In the genomic region with DNA sequence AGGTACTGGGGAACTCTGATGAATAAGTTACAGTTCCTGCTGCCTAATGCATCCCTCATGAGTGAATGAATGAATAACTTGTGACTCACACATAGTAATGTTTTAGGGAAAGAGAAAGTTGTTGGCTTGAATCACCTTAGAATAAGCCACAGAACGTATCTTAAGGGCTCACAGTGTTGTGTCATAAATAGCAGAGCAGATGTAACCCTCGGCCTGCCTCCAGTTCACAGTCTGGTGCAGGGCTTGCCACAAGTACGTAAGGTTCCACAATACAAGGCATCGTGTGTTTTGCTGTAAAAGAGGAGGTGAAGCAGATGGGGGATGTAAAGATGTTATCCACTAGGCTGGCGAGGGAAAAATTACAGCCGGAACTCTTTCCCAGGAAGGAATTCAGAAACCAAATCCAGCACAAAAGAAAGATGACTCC, we compare ENCODE assay signal across 10 cellular contexts.
A peak's percentile ranks its signal among the peaks of the same experiment; 100 is the strongest.
DNase-seq lines count a peak whose midpoint lies in the region; ATAC-seq and TF ChIP-seq lines count a peak whose summit lies in the region.
"Had no signal": no experiment of that assay in that cellular context is flagged by ENCODE, and none has a peak within 500 bp of the region (broad histone marks: within the 10 kb centered on the region; RNA-seq: fewer than 3 reads in every experiment).

No MANE protein-coding gene starts in this region.

- H3K27ac Mint-ChIP-seq in H9: no peak overlapping the region; a peak in 1 of 7 replicates
- H3K27ac Mint-ChIP-seq: stimulated activated naive CD8-positive, alpha-beta T cell treated with anti-CD3 and anti-CD28 coated beads, Interleukin-15, Interleukin-2, amounts not matched to agents 100 ng/mL and 50 ng/mL, for 24 hours had no signal

- no peaks in the 10 kb centered on the region for H3K9me3 ChIP-seq in H9 (ENCODE audit: control insufficient read depth, low read depth, low read length)

- DNase-seq in NCI-H226 (peak; percentile 96), fibroblast of gingiva (ENCODE audit: low read depth) (peak; percentile 94), sciatic nerve (ENCODE audit: low spot score) (no peak), H9 (no peak), NCI-H1048 (lab: John Stamatoyannopoulos, UW) (no peak)
- DNase-seq: midbrain had no signal

- H2AK5ac ChIP-seq in H9 (ENCODE audit: insufficient read length, low read length): no peak overlapping the region

- no peak for TF ChIP-seq CTCF in H9 (conservative IDR thresholded peaks at IDR 0.05)

- H3K14ac ChIP-seq in H9 (ENCODE audit: insufficient read depth, low read length): no peak overlapping the region

- H2BK120ac ChIP-seq in H9 (ENCODE audit: low read depth, low read length, poor library complexity, severe bottlenecking): no peak overlapping the region

- H4K91ac ChIP-seq in H9 (ENCODE audit: insufficient read length, low read depth, low read length): no peak overlapping the region

- no peak overlapping the region for H3K23ac ChIP-seq in H9 (ENCODE audit: insufficient read length, low read depth, low read length)

- H4K5ac ChIP-seq in H9 (ENCODE audit: insufficient read length, low read depth, low read length): no peak overlapping the region

- no peaks in the 10 kb centered on the region for H3K36me3 Mint-ChIP-seq in H9 (ENCODE audit: insufficient read depth in 1 of 3, low read depth in 3 of 3)

- H3K27me3 ChIP-seq in H9 (ENCODE audit: insufficient read depth, low read length): no peaks in the 10 kb centered on the region

- H3K56ac ChIP-seq in H9 (ENCODE audit: insufficient read length, low read depth, low read length): no peak overlapping the region

- no peak overlapping the region for H3K4ac ChIP-seq in H9 (ENCODE audit: low read depth, low read length)

- H3K27me3 Mint-ChIP-seq in H9 (ENCODE audit: low read depth): no peaks in the 10 kb centered on the region
- H3K27me3 Mint-ChIP-seq: stimulated activated naive CD8-positive, alpha-beta T cell treated with anti-CD3 and anti-CD28 coated beads, Interleukin-15, Interleukin-2, amounts not matched to agents 100 ng/mL and 50 ng/mL, for 24 hours had no signal

- H3K4me2 ChIP-seq in H9 (ENCODE audit: insufficient read depth, insufficient read length, low read length): no peak overlapping the region

- H3K79me2 ChIP-seq in H9 (ENCODE audit: insufficient read depth, low read length): no peaks in the 10 kb centered on the region

- H3K23me2 ChIP-seq in H9 (ENCODE audit: insufficient read length, low read depth, low read length, poor library complexity, severe bottlenecking): no peaks in the 10 kb centered on the region

- no peaks in the 10 kb centered on the region for H4K20me1 ChIP-seq in H9 (ENCODE audit: control insufficient read depth, insufficient read depth, insufficient read length)

- no peak overlapping the region for H3K4me3 Mint-ChIP-seq in H9
- H3K4me3 Mint-ChIP-seq: stimulated activated naive CD8-positive, alpha-beta T cell treated with anti-CD3 and anti-CD28 coated beads, Interleukin-15, Interleukin-2, amounts not matched to agents 100 ng/mL and 50 ng/mL, for 24 hours had no signal

- no peak overlapping the region for H2BK20ac ChIP-seq in H9 (ENCODE audit: low read depth, low read length, poor library complexity, severe bottlenecking)

- no peak overlapping the region for H2BK15ac ChIP-seq in H9 (ENCODE audit: low read depth, low read length)

- H2BK12ac ChIP-seq in H9 (ENCODE audit: insufficient read length, low read depth, low read length): no peak overlapping the region

- peaks cover 4% of the 10 kb centered on the region; the same call in 1 of the 2 replicates for H3K4me1 ChIP-seq in H9 (ENCODE audit: insufficient read depth, low read length)

- H3K4me1 Mint-ChIP-seq in H9: peaks cover 8 to 15% of the 10 kb centered on the region in 2 experiments

- no peak overlapping the region for H4K8ac ChIP-seq in H9 (replicated peaks; ENCODE audit: insufficient read length, low read depth, low read length)

- no peaks in the 10 kb centered on the region for H3K9me3 Mint-ChIP-seq in H9
- H3K9me3 Mint-ChIP-seq: stimulated activated naive CD8-positive, alpha-beta T cell treated with anti-CD3 and anti-CD28 coated beads, Interleukin-15, Interleukin-2, amounts not matched to agents 100 ng/mL and 50 ng/mL, for 24 hours had no signal

- intact Hi-C loops in sciatic nerve (cut with DNase I): no loop called here

- H3K79me1 ChIP-seq in H9 (ENCODE audit: insufficient read depth, low read depth, low read length, poor library complexity, severe bottlenecking): no peaks in the 10 kb centered on the region

- no CpG with 5 or more reads among the region's 6 CpGs for WGBS in H9 (ENCODE audit: extremely low coverage, insufficient read length, low lambda C conversion rate)

- no peak overlapping the region for H3K27ac ChIP-seq in H9 (ENCODE audit: insufficient read length, low read depth, low read length)

- H2AFZ ChIP-seq in H9 (ENCODE audit: low read length): no peak overlapping the region

- no peak overlapping the region for H3K18ac ChIP-seq in H9 (ENCODE audit: insufficient read length, low read depth, low read length)

- no peak overlapping the region for H2BK5ac ChIP-seq in H9 (ENCODE audit: insufficient read length, low read length)

- H3K9ac ChIP-seq in H9 (ENCODE audit: extremely low read depth, insufficient read length, low read length): no peak overlapping the region

- H3T11ph ChIP-seq in H9 (ENCODE audit: low read length): no peak overlapping the region

- ATAC-seq in GM19467 (IDR thresholded peaks at IDR 0.05; ENCODE audit: unreplicated experiment) (peak; percentile 67), sciatic nerve (peak; percentile 65), GM19324 (IDR thresholded peaks at IDR 0.05; ENCODE audit: low FRiP score, unreplicated experiment) (no peak)
- no peak for ATAC-seq in activated CD4-positive, CD25-positive, alpha-beta regulatory T cell treated with anti-CD3 and anti-CD28 coated beads, Interleukin-2, amount 50 U/mL, for 24 hours

Comparison
In these comparisons a context has a peak if more than half of its experiments do, and no peak if none do; other contexts are left out.
1. ATAC-seq: peak in GM19467 (single experiment) and sciatic nerve (single experiment); none in GM19324 (single experiment) and activated CD4-positive, CD25-positive, alpha-beta regulatory T cell treated with anti-CD3 and anti-CD28 coated beads, Interleukin-2, amount 50 U/mL, for 24 hours (0 of 2).
2. DNase-seq: peak in NCI-H226 (single experiment) and fibroblast of gingiva (single experiment); none in sciatic nerve (single experiment), H9 (single experiment) and NCI-H1048 (single experiment).